ENCODE assay signal across 8 cellular contexts in the genomic region with DNA sequence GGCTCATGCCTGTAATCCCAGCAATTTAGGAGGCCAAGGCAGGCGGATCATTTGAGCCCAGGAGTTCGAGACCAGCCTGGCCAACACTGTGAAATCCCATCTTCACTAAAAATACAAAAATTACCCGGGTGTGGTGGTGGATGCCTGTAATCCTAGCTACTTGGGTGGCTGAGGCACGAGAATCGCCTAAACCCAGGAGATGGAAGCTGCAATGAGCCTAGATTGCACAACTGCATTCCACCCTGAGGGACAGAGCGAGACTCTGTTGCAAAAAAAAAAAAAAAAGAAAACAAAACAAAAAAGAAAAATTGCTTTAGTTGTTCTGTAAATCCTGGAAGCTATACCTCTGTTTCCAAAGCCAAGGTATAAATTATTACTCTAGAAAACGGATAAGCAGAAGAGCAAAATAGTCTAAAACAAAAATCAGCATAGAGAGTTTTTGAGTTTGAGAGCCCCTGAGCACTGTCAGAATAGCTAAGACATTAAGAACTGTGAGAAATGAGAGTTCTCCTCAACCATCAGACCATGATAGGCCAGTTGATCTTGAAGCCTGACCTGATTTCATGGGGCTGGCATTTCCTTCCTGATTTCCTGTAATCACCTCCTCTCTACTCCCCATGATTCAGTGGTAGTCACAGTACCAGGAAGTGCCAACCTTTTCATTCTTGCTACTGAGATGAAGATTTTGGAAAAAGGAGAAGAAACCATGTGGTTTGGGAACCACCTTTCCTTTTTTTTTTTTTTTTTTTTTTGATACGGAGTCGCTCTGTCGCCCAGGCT. TPM values are rescaled to one million over a fixed set of nuclear protein-coding genes. Genes with fewer than 3 reads are reported as not detected.
DNase-seq lines count a peak whose midpoint lies in the region; ATAC-seq and TF ChIP-seq lines count a peak whose summit lies in the region.

No MANE protein-coding gene starts in this region.

- no peak overlapping the region for H2AFZ ChIP-seq in GM23248

- TF ChIP-seq POLR2A in esophagus muscularis mucosa (IDR thresholded peaks at IDR 0.05; ENCODE audit: low read depth), result no peak

- H3K9me2 ChIP-seq in GM23248 (ENCODE audit: insufficient read depth), result no peaks in the 10 kb centered on the region

- H3F3A ChIP-seq in GM23248 (ENCODE audit: insufficient read depth), result peaks cover 87% of the 10 kb centered on the region

- H3K4me1 ChIP-seq in GM23248 (ENCODE audit: insufficient read depth), result peaks cover 76% of the 10 kb centered on the region
- peaks cover 80% of the 10 kb centered on the region for H3K4me1 ChIP-seq in RWPE2 (ENCODE audit: insufficient read depth, poor library complexity, severe bottlenecking)
- H3K4me1 ChIP-seq in esophagus muscularis mucosa, result peaks cover 69 to 92% (median 80%) of the 10 kb centered on the region in 4 donors
- H3K4me1 ChIP-seq in skeletal muscle satellite cell (ENCODE audit: control insufficient read depth, insufficient read depth, low read length), result peaks cover 61% of the 10 kb centered on the region

- peaks cover 88% of the 10 kb centered on the region for H3K79me2 ChIP-seq in GM23248 (ENCODE audit: insufficient read depth)

- H3K9ac ChIP-seq in GM23248, result peak overlapping the region; percentile 33
- peak overlapping the region; percentile 34 for H3K9ac ChIP-seq in skeletal muscle satellite cell (ENCODE audit: low read depth, low read length)

- H3K36me3 ChIP-seq in GM23248 (ENCODE audit: low read depth) (peaks cover 41% of the 10 kb centered on the region), RWPE2 (ENCODE audit: low read depth) (peaks cover 84% of the 10 kb centered on the region), esophagus muscularis mucosa (peaks cover 0 to 25% (median 8%) of the 10 kb centered on the region in 4 donors), skeletal muscle satellite cell (ENCODE audit: insufficient read depth, low read length) (peaks cover 18% of the 10 kb centered on the region)

- intact Hi-C loops in esophagus muscularis mucosa (cut with DNase I), result no loop called here

- H4K20me1 ChIP-seq in GM23248 (ENCODE audit: insufficient read depth), result no peaks in the 10 kb centered on the region; the same call in 1 of the 2 replicates

- TF ChIP-seq CTCF in RWPE2 (IDR thresholded peaks at IDR 0.05; ENCODE audit: poor library complexity, severe bottlenecking), result no peak
- TF ChIP-seq CTCF in esophagus muscularis mucosa (IDR thresholded peaks at IDR 0.05), result no peak

- H3K27me3 ChIP-seq in GM23248 (replicated peaks; ENCODE audit: insufficient read depth) (no peaks in the 10 kb centered on the region), RWPE2 (ENCODE audit: insufficient read depth, poor library complexity, severe bottlenecking) (no peaks in the 10 kb centered on the region), esophagus muscularis mucosa (no peaks in the 10 kb centered on the region), skeletal muscle satellite cell (ENCODE audit: control insufficient read depth, insufficient read depth, low read length) (no peaks in the 10 kb centered on the region)

- ATAC-seq in RWPE2 (ENCODE audit: low read depth) (peak; percentile 87), GM21786 (IDR thresholded peaks at IDR 0.05; ENCODE audit: unreplicated experiment) (no peak), HG03175 (IDR thresholded peaks at IDR 0.05; ENCODE audit: unreplicated experiment) (no peak)

- H3K4me3 ChIP-seq in GM23248, result no peak overlapping the region
- H3K4me3 ChIP-seq in RWPE2 (ENCODE audit: severe bottlenecking), result no peak overlapping the region
- no peak overlapping the region for H3K4me3 ChIP-seq in esophagus muscularis mucosa
- H3K4me3 ChIP-seq in skeletal muscle satellite cell (ENCODE audit: low read length), result no peak overlapping the region

- in situ Hi-C loops in GM23248 (cut with MboI), result no loop called here

- no peaks in the 10 kb centered on the region for H3K9me3 ChIP-seq in GM23248 (ENCODE audit: low read depth)
- H3K9me3 ChIP-seq in RWPE2 (ENCODE audit: severe bottlenecking), result no peaks in the 10 kb centered on the region
- H3K9me3 ChIP-seq in esophagus muscularis mucosa, result no peaks in the 10 kb centered on the region
- no peaks in the 10 kb centered on the region for H3K9me3 ChIP-seq in skeletal muscle satellite cell (replicated peaks; ENCODE audit: low read length)

- DNase-seq in GM23248, result peak; percentile 84
- no peak for DNase-seq in RWPE2 (ENCODE audit: low spot score)
- DNase-seq in esophagus muscularis mucosa (ENCODE audit: extremely low spot score), result no peak
- no peak for DNase-seq in C1 segment of cervical spinal cord (lab: John Stamatoyannopoulos, UW)
- no peak for DNase-seq in cerebellum (ENCODE audit: low spot score)

- H3K4me2 ChIP-seq in GM23248 (ENCODE audit: unreplicated experiment) (peak overlapping the region; percentile 41), skeletal muscle satellite cell (ENCODE audit: low read length) (no peak overlapping the region)

- no peak for TF ChIP-seq EP300 in esophagus muscularis mucosa (IDR thresholded peaks at IDR 0.05)

- H3K27ac ChIP-seq in GM23248 (peak overlapping the region; percentile 97), RWPE2 (ENCODE audit: poor library complexity, severe bottlenecking) (peak overlapping the region; percentile 96), esophagus muscularis mucosa (replicated peaks in 1 of 4) (peak overlapping the region; percentile 49 to 78 (median 68))

- 23 to 33% methylated on average over 9 to 10 of the region's 10 CpGs for WGBS in GM23248 (ENCODE audit: low coverage in 1 of 2, low lambda C conversion rate in 2 of 2, missing lambda C conversion rate in 2 of 2), 2 experiments
- WGBS in esophagus muscularis mucosa, result 81% methylated on average over 10 of the region's 10 CpGs

RNA-seq across cellular contexts. Expression of gene ATP2A2, which starts 31.7 kb away (rescaled TPM):
- total RNA-seq in GM23248 (2014; rRNA removed; shearing (Covaris generic)), result 142 and 148 TPM in 2 replicates
- polyA plus RNA-seq in GM23248 (2016; fragmentation: Nextera tagmentation; extraction: Ambion mirVana), result 28.7 and 29.5 TPM in 2 replicates
- 100 to 1,000 TPM; 170 to 231 (median 177) TPM for total RNA-seq in esophagus muscularis mucosa
- total RNA-seq in skeletal muscle satellite cell (2012; rRNA removed), result 110 and 141 TPM in 2 replicates
- 156 TPM for total RNA-seq in cerebellum
